8 cellular contexts compared by ENCODE assay signal in the genomic region with DNA sequence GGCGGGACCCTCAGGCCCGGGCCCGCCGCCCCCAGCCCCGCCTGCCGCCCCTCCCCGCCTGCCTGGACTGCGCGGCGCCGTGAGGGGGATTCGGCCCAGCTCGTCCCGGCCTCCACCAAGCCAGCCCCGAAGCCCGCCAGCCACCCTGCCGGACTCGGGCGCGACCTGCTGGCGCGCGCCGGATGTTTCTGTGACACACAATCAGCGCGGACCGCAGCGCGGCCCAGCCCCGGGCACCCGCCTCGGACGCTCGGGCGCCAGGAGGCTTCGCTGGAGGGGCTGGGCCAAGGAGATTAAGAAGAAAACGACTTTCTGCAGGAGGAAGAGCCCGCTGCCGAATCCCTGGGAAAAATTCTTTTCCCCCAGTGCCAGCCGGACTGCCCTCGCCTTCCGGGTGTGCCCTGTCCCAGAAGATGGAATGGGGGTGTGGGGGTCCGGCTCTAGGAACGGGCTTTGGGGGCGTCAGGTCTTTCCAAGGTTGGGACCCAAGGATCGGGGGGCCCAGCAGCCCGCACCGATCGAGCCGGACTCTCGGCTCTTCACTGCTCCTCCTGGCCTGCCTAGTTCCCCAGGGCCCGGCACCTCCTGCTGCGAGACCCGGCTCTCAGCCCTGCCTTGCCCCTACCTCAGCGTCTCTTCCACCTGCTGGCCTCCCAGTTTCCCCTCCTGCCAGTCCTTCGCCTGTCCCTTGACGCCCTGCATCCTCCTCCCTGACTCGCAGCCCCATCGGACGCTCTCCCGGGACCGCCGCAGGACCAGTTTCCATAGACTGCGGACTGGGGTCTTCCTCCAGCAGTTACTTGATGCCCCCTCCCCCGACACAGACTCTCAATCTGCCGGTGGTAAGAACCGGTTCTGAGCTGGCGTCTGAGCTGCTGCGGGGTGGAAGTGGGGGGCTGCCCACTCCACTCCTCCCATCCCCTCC.
DNase-seq lines count a peak whose midpoint lies in the region; ATAC-seq, FAIRE-seq and TF ChIP-seq lines count a peak whose summit lies in the region.

No MANE protein-coding gene starts in this region.

- peak; percentile 41 to 52 for ATAC-seq in activated T-cell treated with anti-CD3 and anti-CD28 coated beads, Interleukin-2, amount 50 U/mL, for 4 hours
- ATAC-seq in GM19463 (IDR thresholded peaks at IDR 0.05; ENCODE audit: unreplicated experiment) (no peak), HG03159 (IDR thresholded peaks at IDR 0.05; ENCODE audit: unreplicated experiment) (no peak)

- H3K27me3 ChIP-seq in right atrium auricular region (peaks cover 41 to 59% of the 10 kb centered on the region in 2 donors), skeletal muscle tissue (ENCODE audit: control insufficient read depth in 3 of 3, insufficient read depth in 3 of 3, low read length in 3 of 3) (peaks cover 90 to 94% (median 91%) of the 10 kb centered on the region in 3 donors)

- no peaks in the 10 kb centered on the region for H3K9me3 ChIP-seq in right atrium auricular region
- no peaks in the 10 kb centered on the region for H3K9me3 ChIP-seq in skeletal muscle tissue (ENCODE audit: control insufficient read depth in 3 of 3, low read length in 3 of 3)

- H3K9ac ChIP-seq in skeletal muscle tissue (ENCODE audit: low read depth in 1 of 3, low read length in 3 of 3): peak overlapping the region in 1 of 3 donors; percentile 32

- H3K27ac ChIP-seq in right atrium auricular region: no peak overlapping the region
- no peak overlapping the region for H3K27ac ChIP-seq in skeletal muscle tissue (ENCODE audit: low read depth, low read length)

- H3K4me1 Mint-ChIP-seq in activated T-cell treated with anti-CD3 and anti-CD28 coated beads, Interleukin-2, amount 50 U/mL, for 4 hours (ENCODE audit: low read depth): peaks cover 25% of the 10 kb centered on the region

- H3K4me3 Mint-ChIP-seq in activated T-cell treated with anti-CD3 and anti-CD28 coated beads, Interleukin-2, amount 50 U/mL, for 4 hours: peak overlapping the region; percentile 81

- no peaks in the 10 kb centered on the region for H3K36me3 Mint-ChIP-seq in activated T-cell treated with anti-CD3 and anti-CD28 coated beads, Interleukin-2, amount 50 U/mL, for 4 hours (ENCODE audit: insufficient read depth)

- H3K27me3 Mint-ChIP-seq in activated T-cell treated with anti-CD3 and anti-CD28 coated beads, Interleukin-2, amount 50 U/mL, for 4 hours (ENCODE audit: low read depth): peaks cover 78% of the 10 kb centered on the region

- H3K4me1 ChIP-seq in right atrium auricular region: peaks cover 0 to 38% of the 10 kb centered on the region in 2 donors
- H3K4me1 ChIP-seq in skeletal muscle tissue (ENCODE audit: control insufficient read depth in 3 of 3, insufficient read depth in 3 of 3, low read length in 3 of 3): peaks cover 14 to 25% (median 21%) of the 10 kb centered on the region in 3 donors

- no peak for FAIRE-seq in D721Med (lab: Jason Lieb, UNC)

- no peak for DNase-seq in D721Med (ENCODE audit: insufficient read length, low spot score)
- DNase-seq in KBM-7: peak; percentile 37
- no peak for DNase-seq in activated T-cell treated with anti-CD3 and anti-CD28 coated beads, Interleukin-2, amount 50 U/mL, for 4 hours
- no peak for DNase-seq in right atrium auricular region (ENCODE audit: low spot score)
- no peak for DNase-seq in DMS153 (lab: John Stamatoyannopoulos, UW)

- no peaks in the 10 kb centered on the region for H3K9me3 Mint-ChIP-seq in activated T-cell treated with anti-CD3 and anti-CD28 coated beads, Interleukin-2, amount 50 U/mL, for 4 hours

- no peaks in the 10 kb centered on the region for H3K36me3 ChIP-seq in right atrium auricular region
- H3K36me3 ChIP-seq in skeletal muscle tissue (ENCODE audit: control insufficient read depth in 3 of 3, insufficient read depth in 3 of 3, low read length in 3 of 3): no peaks in the 10 kb centered on the region

- in situ Hi-C loops in KBM-7 (cut with MboI; ENCODE audit: low pct_unique_long_range_greater_than_20kb, low sequenced_read_pairs): no loop called here

- peak overlapping the region; percentile 3 to 45 for H3K4me3 ChIP-seq in right atrium auricular region
- H3K4me3 ChIP-seq in skeletal muscle tissue (ENCODE audit: low read length in 3 of 3): peak overlapping the region; percentile 35 to 50 (median 48)

- TF ChIP-seq CTCF in D721Med (IDR thresholded peaks at IDR 0.05; ENCODE audit: insufficient read depth, missing control alignments) (peak; percentile 7), right atrium auricular region (IDR thresholded peaks at IDR 0.05) (peak in 1 of 2 donors; percentile 21)

Comparison
In these comparisons a context has a peak if more than half of its experiments do, and no peak if none do; other contexts are left out.
1. ATAC-seq: peak in activated T-cell treated with anti-CD3 and anti-CD28 coated beads, Interleukin-2, amount 50 U/mL, for 4 hours (2 of 2); none in GM19463 (single experiment) and HG03159 (single experiment).